2 cellular contexts compared by ENCODE assay signal in the genomic region with DNA sequence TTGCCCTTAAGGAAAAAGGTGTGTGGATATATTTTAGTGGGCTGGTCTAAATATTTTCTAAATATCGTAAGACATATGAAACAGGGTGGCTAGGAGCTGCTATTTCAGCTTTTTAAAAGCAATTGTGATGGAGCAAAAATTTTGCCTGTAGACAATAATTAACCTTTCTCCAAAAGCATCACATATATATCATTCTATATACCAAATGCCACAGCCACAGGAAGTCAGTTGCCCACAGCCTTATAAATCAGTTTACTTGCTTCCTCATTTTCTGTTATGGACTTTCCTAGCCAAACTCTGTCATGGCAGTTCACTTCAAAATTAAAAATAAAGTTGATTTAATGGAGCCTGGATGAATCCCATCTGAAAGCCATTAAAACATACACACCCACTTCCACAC.
TF ChIP-seq lines count a peak whose summit lies in the region.

No MANE protein-coding gene starts in this region.

TF ChIP-seq in SK-N-SH, 30 proteins besides CTCF, POLR2A, EP300 and RAD21 (continued from another document):
- TF ChIP-seq IRF3 (IDR thresholded peaks at IDR 0.05; ENCODE audit: low read depth, low read length) (no peak), EZH2phosphoT487 (IDR thresholded peaks at IDR 0.05; ENCODE audit: borderline replicate concordance, low read depth) (no peak), MEF2A (IDR thresholded peaks at IDR 0.05; ENCODE audit: borderline replicate concordance, low read depth) (no peak), SMC3 (IDR thresholded peaks at IDR 0.05; ENCODE audit: low read depth, low read length) (no peak), RXRA (IDR thresholded peaks at IDR 0.05; ENCODE audit: borderline replicate concordance, low read depth) (no peak), MAX (IDR thresholded peaks at IDR 0.05; ENCODE audit: low read depth) (no peak), FOXJ3 (CRISPR knock-in tag; IDR thresholded peaks at IDR 0.05) (no peak), GABPA (IDR thresholded peaks at IDR 0.05; ENCODE audit: low read depth) (no peak), ELF1 (IDR thresholded peaks at IDR 0.05) (no peak)
- TF ChIP-seq, protein P1, sequence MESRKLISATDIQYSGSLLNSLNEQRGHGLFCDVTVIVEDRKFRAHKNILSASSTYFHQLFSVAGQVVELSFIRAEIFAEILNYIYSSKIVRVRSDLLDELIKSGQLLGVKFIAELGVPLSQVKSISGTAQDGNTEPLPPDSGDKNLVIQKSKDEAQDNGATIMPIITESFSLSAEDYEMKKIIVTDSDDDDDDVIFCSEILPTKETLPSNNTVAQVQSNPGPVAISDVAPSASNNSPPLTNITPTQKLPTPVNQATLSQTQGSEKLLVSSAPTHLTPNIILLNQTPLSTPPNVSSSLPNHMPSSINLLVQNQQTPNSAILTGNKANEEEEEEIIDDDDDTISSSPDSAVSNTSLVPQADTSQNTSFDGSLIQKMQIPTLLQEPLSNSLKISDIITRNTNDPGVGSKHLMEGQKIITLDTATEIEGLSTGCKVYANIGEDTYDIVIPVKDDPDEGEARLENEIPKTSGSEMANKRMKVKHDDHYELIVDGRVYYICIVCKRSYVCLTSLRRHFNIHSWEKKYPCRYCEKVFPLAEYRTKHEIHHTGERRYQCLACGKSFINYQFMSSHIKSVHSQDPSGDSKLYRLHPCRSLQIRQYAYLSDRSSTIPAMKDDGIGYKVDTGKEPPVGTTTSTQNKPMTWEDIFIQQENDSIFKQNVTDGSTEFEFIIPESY (IDR thresholded peaks at IDR 0.05; ENCODE audit: borderline replicate concordance, low read depth) = no peak
- TF ChIP-seq, protein P2, sequence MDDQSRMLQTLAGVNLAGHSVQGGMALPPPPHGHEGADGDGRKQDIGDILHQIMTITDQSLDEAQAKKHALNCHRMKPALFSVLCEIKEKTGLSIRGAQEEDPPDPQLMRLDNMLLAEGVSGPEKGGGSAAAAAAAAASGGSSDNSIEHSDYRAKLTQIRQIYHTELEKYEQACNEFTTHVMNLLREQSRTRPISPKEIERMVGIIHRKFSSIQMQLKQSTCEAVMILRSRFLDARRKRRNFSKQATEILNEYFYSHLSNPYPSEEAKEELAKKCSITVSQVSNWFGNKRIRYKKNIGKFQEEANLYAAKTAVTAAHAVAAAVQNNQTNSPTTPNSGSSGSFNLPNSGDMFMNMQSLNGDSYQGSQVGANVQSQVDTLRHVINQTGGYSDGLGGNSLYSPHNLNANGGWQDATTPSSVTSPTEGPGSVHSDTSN (IDR thresholded peaks at IDR 0.05) = no peak

TF ChIP-seq in SK-N-SH treated with all-trans-retinoic acid at 6 μM for 48 hours, 23 proteins besides CTCF, POLR2A, EP300 and RAD21 (continued from another document):
- TF ChIP-seq PATZ1 (CRISPR knock-in tag; IDR thresholded peaks at IDR 0.05; ENCODE audit: borderline replicate concordance) (no peak), ZNF8 (CRISPR knock-in tag; IDR thresholded peaks at IDR 0.05) (no peak), ESRRG (CRISPR knock-in tag; IDR thresholded peaks at IDR 0.05) (no peak), RARB (CRISPR knock-in tag; IDR thresholded peaks at IDR 0.05) (no peak), ZNF70 (CRISPR knock-in tag; IDR thresholded peaks at IDR 0.05) (no peak), SNAI2 (CRISPR knock-in tag; IDR thresholded peaks at IDR 0.05) (no peak)
- TF ChIP-seq, protein P3, sequence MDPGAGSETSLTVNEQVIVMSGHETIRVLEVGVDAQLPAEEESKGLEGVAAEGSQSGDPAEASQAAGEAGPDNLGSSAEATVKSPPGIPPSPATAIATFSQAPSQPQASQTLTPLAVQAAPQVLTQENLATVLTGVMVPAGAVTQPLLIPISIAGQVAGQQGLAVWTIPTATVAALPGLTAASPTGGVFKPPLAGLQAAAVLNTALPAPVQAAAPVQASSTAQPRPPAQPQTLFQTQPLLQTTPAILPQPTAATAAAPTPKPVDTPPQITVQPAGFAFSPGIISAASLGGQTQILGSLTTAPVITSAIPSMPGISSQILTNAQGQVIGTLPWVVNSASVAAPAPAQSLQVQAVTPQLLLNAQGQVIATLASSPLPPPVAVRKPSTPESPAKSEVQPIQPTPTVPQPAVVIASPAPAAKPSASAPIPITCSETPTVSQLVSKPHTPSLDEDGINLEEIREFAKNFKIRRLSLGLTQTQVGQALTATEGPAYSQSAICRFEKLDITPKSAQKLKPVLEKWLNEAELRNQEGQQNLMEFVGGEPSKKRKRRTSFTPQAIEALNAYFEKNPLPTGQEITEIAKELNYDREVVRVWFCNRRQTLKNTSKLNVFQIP (CRISPR knock-in tag; IDR thresholded peaks at IDR 0.05; ENCODE audit: borderline replicate concordance, low read depth) = no peak
- TF ChIP-seq, protein P4, sequence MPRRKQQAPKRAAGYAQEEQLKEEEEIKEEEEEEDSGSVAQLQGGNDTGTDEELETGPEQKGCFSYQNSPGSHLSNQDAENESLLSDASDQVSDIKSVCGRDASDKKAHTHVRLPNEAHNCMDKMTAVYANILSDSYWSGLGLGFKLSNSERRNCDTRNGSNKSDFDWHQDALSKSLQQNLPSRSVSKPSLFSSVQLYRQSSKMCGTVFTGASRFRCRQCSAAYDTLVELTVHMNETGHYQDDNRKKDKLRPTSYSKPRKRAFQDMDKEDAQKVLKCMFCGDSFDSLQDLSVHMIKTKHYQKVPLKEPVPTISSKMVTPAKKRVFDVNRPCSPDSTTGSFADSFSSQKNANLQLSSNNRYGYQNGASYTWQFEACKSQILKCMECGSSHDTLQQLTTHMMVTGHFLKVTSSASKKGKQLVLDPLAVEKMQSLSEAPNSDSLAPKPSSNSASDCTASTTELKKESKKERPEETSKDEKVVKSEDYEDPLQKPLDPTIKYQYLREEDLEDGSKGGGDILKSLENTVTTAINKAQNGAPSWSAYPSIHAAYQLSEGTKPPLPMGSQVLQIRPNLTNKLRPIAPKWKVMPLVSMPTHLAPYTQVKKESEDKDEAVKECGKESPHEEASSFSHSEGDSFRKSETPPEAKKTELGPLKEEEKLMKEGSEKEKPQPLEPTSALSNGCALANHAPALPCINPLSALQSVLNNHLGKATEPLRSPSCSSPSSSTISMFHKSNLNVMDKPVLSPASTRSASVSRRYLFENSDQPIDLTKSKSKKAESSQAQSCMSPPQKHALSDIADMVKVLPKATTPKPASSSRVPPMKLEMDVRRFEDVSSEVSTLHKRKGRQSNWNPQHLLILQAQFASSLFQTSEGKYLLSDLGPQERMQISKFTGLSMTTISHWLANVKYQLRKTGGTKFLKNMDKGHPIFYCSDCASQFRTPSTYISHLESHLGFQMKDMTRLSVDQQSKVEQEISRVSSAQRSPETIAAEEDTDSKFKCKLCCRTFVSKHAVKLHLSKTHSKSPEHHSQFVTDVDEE (CRISPR knock-in tag; IDR thresholded peaks at IDR 0.05) = no peak
